ENCODE assay signal across 11 cellular contexts in genomic region chr15:89680282-89680873, GRCh38. TPM values are rescaled to one million over a fixed set of nuclear protein-coding genes. Genes with fewer than 3 reads are reported as not detected.
DNase-seq lines count a peak whose midpoint lies in the region; ATAC-seq and TF ChIP-seq lines count a peak whose summit lies in the region.
"Had no signal": no experiment of that assay in that cellular context is flagged by ENCODE, and none has a peak within 500 bp of the region (broad histone marks: within the 10 kb centered on the region; RNA-seq: fewer than 3 reads in every experiment).

No MANE protein-coding gene starts in this region.

- intact Hi-C loops in upper lobe of right lung (cut with DNase I), result no loop called here

- ATAC-seq in lung (ENCODE audit: insufficient read depth, low FRiP score) (peak; percentile 39), upper lobe of right lung (peak; percentile 94)
- ATAC-seq in activated CD4-positive, CD25-positive, alpha-beta regulatory T cell treated with anti-CD3 and anti-CD28 coated beads, Interleukin-2, amount 50 U/mL, for 24 hours, result no peak

- TF ChIP-seq CTCF in lung (IDR thresholded peaks at IDR 0.05; ENCODE audit: control extremely low read depth, extremely low read depth) (no peak), upper lobe of right lung (IDR thresholded peaks at IDR 0.05) (no peak)

- peak overlapping the region; percentile 91 for H3K27ac ChIP-seq in cingulate gyrus (ENCODE audit: low read depth, low read length)
- H3K27ac ChIP-seq in lung (ENCODE audit: low read depth in 1 of 2, low read length in 1 of 2), result peak overlapping the region; percentile 29 to 51
- H3K27ac ChIP-seq in upper lobe of right lung, result peak overlapping the region; percentile 51

- DNase-seq in NCI-H1105 treated with DMSO at 0.1 percent for 48 hours (lab: John Stamatoyannopoulos, UW) (peak; percentile 8), NCI-H1105 (lab: John Stamatoyannopoulos, UW) (no peak), lung (ENCODE audit: low spot score) (peak; percentile 77), upper lobe of right lung (no peak), SIG-M5 (lab: John Stamatoyannopoulos, UW) (no peak), ecto neural progenitor cell (ENCODE audit: low spot score) (no peak)
- DNase-seq: activated gamma-delta T cell treated with Interleukin-2 at 50 U/mL for 16 hours; AML-193; stimulated activated CD4-positive, alpha-beta T cell treated with anti-CD3 and anti-CD28 coated beads, Interleukin-15, amount 100 ng/mL, for 24 hours had no signal

- H3K27me3 ChIP-seq in lung (ENCODE audit: control insufficient read depth, insufficient read depth) (no peaks in the 10 kb centered on the region), upper lobe of right lung (no peaks in the 10 kb centered on the region)

- peaks cover 0 to 1% of the 10 kb centered on the region in 2 donors for H3K36me3 ChIP-seq in lung (ENCODE audit: control insufficient read depth in 2 of 2, insufficient read depth in 2 of 2, low read length in 2 of 2)
- peaks cover 3% of the 10 kb centered on the region for H3K36me3 ChIP-seq in upper lobe of right lung

- peaks cover 0 to 9% of the 10 kb centered on the region in 2 donors for H3K4me1 ChIP-seq in lung (ENCODE audit: control insufficient read depth in 2 of 2, insufficient read depth in 2 of 2, low read length in 2 of 2)
- peaks cover 16% of the 10 kb centered on the region for H3K4me1 ChIP-seq in upper lobe of right lung

- 55 to 71% methylated on average over 5 of the region's 5 CpGs for WGBS in lung, 2 donors

- H3K4me3 ChIP-seq in lung, result no peak overlapping the region
- no peak overlapping the region for H3K4me3 ChIP-seq in upper lobe of right lung

- H3K9me3 ChIP-seq in lung (ENCODE audit: control insufficient read depth in 2 of 2, insufficient read depth in 1 of 2, low read length in 1 of 2), result no peaks in the 10 kb centered on the region
- H3K9me3 ChIP-seq in upper lobe of right lung, result no peaks in the 10 kb centered on the region

RNA-seq across cellular contexts. Expression of gene PLIN1, which starts 1.2 kb away (rescaled TPM):
- total RNA-seq in lung (under 1 TPM; 0.43 to 0.55 TPM), upper lobe of right lung (1.1 TPM)
- polyA plus RNA-seq in lung, result under 1 TPM; 0.21 to 0.47 TPM

RNA-seq across cellular contexts. Expression of gene PEX11A, which starts 10.2 kb away (rescaled TPM):
- total RNA-seq in lung (1 to 10 TPM; 5.6 to 7.9 TPM), upper lobe of right lung (9.1 TPM)
- 1 to 10 TPM; 5.6 to 6.5 TPM for polyA plus RNA-seq in lung

RNA-seq across cellular contexts. Expression of gene WDR93, which starts 10.2 kb away (rescaled TPM):
- total RNA-seq in lung (1 to 10 TPM; 3.0 to 3.8 TPM), upper lobe of right lung (not detected)
- polyA plus RNA-seq in lung, result 1 to 10 TPM in 1 of 2 donors, under 1 TPM in 1; 0.95 to 1.4 TPM

RNA-seq across cellular contexts. Expression of gene KIF7, which starts 25.1 kb away (rescaled TPM):
- total RNA-seq in lung (1 to 10 TPM; 3.5 to 6.5 TPM), upper lobe of right lung (2.1 TPM)
- polyA plus RNA-seq in lung, result 1 to 10 TPM; 1.3 to 1.8 TPM

Comparison
In these comparisons a context has a peak if more than half of its experiments do, and no peak if none do; other contexts are left out.
1. DNase-seq: peak in NCI-H1105 treated with DMSO at 0.1 percent for 48 hours (single experiment) and lung (single experiment); none in NCI-H1105 (single experiment), upper lobe of right lung (single experiment), SIG-M5 (single experiment) and ecto neural progenitor cell (single experiment).
2. H3K27ac ChIP-seq: peak in every context shown above with its lines; median percentile 91 in cingulate gyrus; 51 in upper lobe of right lung; 40 in lung.
3. ATAC-seq: peak in lung (single experiment) and upper lobe of right lung (single experiment); none in activated CD4-positive, CD25-positive, alpha-beta regulatory T cell treated with anti-CD3 and anti-CD28 coated beads, Interleukin-2, amount 50 U/mL, for 24 hours (0 of 2).